In genomic region chr15:101088311-101088710, GRCh38 we compare ENCODE assay signal across 3 cellular contexts.
TF ChIP-seq lines count a peak whose summit lies in the region.

No MANE protein-coding gene starts in this region.

TF ChIP-seq in HepG2, 621 proteins besides CTCF, POLR2A, EP300 and RAD21 (continues in another document):
- TF ChIP-seq ZNF614 (CRISPR knock-in tag; IDR thresholded peaks at IDR 0.05; ENCODE audit: borderline replicate concordance) (no peak), ZBTB37 (CRISPR knock-in tag; IDR thresholded peaks at IDR 0.05) (no peak), JUND (CRISPR knock-in tag; IDR thresholded peaks at IDR 0.05) (no peak), ZNF652 (CRISPR knock-in tag; IDR thresholded peaks at IDR 0.05; ENCODE audit: borderline replicate concordance, low read depth) (no peak), POLR2G (IDR thresholded peaks at IDR 0.05; ENCODE audit: low read depth, low read length) (no peak), PRDM10 (CRISPR knock-in tag; IDR thresholded peaks at IDR 0.05; ENCODE audit: low read depth) (no peak), FOXO1 (CRISPR knock-in tag; IDR thresholded peaks at IDR 0.05) (no peak), CBX2 (IDR thresholded peaks at IDR 0.05; ENCODE audit: low read depth, low read length) (no peak), CBX2 (CRISPR knock-in tag; IDR thresholded peaks at IDR 0.05; ENCODE audit: low read depth) (no peak), RBM39 (IDR thresholded peaks at IDR 0.05; ENCODE audit: low read depth, low read length, poor library complexity, severe bottlenecking) (no peak)
- TF ChIP-seq, protein P1, sequence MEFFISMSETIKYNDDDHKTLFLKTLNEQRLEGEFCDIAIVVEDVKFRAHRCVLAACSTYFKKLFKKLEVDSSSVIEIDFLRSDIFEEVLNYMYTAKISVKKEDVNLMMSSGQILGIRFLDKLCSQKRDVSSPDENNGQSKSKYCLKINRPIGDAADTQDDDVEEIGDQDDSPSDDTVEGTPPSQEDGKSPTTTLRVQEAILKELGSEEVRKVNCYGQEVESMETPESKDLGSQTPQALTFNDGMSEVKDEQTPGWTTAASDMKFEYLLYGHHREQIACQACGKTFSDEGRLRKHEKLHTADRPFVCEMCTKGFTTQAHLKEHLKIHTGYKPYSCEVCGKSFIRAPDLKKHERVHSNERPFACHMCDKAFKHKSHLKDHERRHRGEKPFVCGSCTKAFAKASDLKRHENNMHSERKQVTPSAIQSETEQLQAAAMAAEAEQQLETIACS (CRISPR knock-in tag; IDR thresholded peaks at IDR 0.05) = no peak

TF ChIP-seq in GM23338, 12 proteins besides CTCF, POLR2A, EP300 and RAD21 (continues in another document):
- TF ChIP-seq POLR2AphosphoS5 (IDR thresholded peaks at IDR 0.05; ENCODE audit: low read depth) (no peak), ETS1 (IDR thresholded peaks at IDR 0.05) (no peak), NANOG (IDR thresholded peaks at IDR 0.05; ENCODE audit: borderline replicate concordance) (no peak), ZNF462 (CRISPR knock-in tag; IDR thresholded peaks at IDR 0.05) (no peak), ZNF114 (CRISPR knock-in tag; IDR thresholded peaks at IDR 0.05) (no peak), EZH2phosphoT487 (IDR thresholded peaks at IDR 0.05; ENCODE audit: unreplicated experiment) (no peak), CREB1 (CRISPR knock-in tag; IDR thresholded peaks at IDR 0.05; ENCODE audit: low read depth) (no peak), EZH2 (IDR thresholded peaks at IDR 0.05; ENCODE audit: low read depth, unreplicated experiment) (no peak), STAT1 (IDR thresholded peaks at IDR 0.05; ENCODE audit: unreplicated experiment) (no peak)

TF ChIP-seq in GM12891, 5 proteins besides CTCF, POLR2A, EP300 and RAD21:
- TF ChIP-seq PAX5 (IDR thresholded peaks at IDR 0.05; ENCODE audit: insufficient read depth, low read length, severe bottlenecking) (no peak), POU2F2 (IDR thresholded peaks at IDR 0.05; ENCODE audit: low read depth, low read length) (no peak), TAF1 (IDR thresholded peaks at IDR 0.05; ENCODE audit: low read depth, low read length) (no peak), POLR2AphosphoS5 (IDR thresholded peaks at IDR 0.05; ENCODE audit: low read depth, low read length) (no peak), SPI1 (IDR thresholded peaks at IDR 0.05; ENCODE audit: low read depth, low read length) (no peak)
